ENCODE assay signal across 18 cellular contexts in the genomic region with DNA sequence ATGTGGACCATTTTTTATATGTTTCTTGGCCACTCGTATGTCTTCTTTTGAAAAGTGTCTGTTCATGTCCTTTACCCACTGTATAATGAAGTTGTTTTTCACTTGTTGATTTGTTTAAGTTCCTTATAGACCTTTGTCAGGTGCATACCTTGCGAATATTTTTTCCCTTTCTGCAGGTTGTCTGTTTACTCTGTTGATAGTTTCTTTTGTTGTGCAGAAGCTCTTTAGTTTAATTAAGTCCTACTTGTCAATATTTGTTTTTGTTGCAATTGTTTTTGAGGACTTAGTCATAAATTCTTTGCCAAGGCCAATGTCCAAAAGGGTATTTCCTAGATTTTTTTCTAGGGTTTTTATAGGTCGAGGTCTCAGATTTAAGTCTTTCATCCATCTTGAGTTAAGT.
"Had no signal": no experiment of that assay in that cellular context is flagged by ENCODE, and none has a peak within 500 bp of the region (broad histone marks: within the 10 kb centered on the region; RNA-seq: fewer than 3 reads in every experiment).

No MANE protein-coding gene starts in this region.

- H3K36me3 Mint-ChIP-seq: IgD-negative memory B cell had no signal

- H3K27ac Mint-ChIP-seq: IgD-negative memory B cell had no signal

- DNase-seq: Kasumi-1, MM.1S, NCI-H1092 treated with DMSO at 0.1 percent for 48 hours, NCI-H1417 treated with DMSO at 0.1 percent for 48 hours, NCI-H146, NCI-H1694 treated with DMSO at 0.1 percent for 48 hours, NCI-H1930, NCI-H2081, NCI-H2107, NCI-H2227 treated with DMSO at 0.1 percent for 48 hours, NCI-H524, NCI-H526 treated with DMSO at 0.1 percent for 48 hours, Right ventricle myocardium superior, RPMI8226, SIG-M5 had no signal

- FAIRE-seq: K562, RCC 7860 had no signal

- H3K4me1 Mint-ChIP-seq: IgD-negative memory B cell had no signal

- H3K4me3 Mint-ChIP-seq: IgD-negative memory B cell had no signal
